10 cellular contexts compared by ENCODE assay signal in the genomic region with DNA sequence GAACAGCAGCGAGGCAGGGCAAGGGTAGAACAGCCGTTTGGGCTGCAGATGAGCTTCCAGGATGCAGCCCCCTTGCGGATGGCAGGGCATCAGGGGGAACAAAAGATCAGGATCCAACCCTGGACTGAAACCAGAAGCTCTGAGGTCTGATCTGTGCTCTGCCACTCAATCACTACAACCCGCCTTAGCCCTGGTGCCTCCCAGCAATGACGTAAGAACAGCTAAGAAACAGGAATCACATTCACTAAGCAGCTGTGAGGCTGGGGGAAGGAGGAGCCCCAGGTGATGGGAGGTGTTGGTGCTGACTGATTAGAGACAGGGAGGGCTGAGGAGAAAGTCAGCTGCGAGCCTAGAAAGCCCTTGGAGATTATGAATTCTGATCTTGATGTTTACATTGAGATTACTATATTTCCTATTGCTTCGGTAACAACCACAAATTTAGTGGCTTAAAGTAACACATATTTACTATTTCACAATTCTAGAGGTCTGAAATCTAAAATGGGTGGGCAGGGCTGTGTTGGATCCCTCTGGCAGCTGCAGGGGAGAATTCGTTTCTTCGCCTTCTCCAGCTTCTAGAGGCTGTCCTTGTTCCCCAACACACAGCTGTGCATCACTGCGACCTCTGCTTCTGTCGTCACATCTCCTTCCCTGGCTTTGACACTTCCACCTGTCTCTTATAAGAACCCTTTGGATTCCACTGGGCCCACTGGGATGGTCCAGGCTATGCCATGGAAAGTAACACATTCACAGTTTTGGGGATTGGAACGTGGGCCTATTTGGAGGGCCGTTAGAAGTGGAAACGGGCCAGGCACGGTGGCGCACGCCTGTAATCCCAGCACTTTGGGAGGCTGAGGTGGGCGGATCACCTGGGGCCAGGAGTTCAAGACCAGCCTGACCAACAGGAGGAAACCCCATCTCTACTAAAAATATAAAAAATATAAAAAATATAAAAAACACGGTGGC. TPM values are rescaled to one million over a fixed set of nuclear protein-coding genes. Genes with fewer than 3 reads are reported as not detected.
A peak's percentile ranks its signal among the peaks of the same experiment; 100 is the strongest.
DNase-seq lines count a peak whose midpoint lies in the region; ATAC-seq, FAIRE-seq and TF ChIP-seq lines count a peak whose summit lies in the region.
"Had no signal": no experiment of that assay in that cellular context is flagged by ENCODE, and none has a peak within 500 bp of the region (broad histone marks: within the 10 kb centered on the region; RNA-seq: fewer than 3 reads in every experiment).

No MANE protein-coding gene starts in this region.

- no peak overlapping the region for H2AK5ac ChIP-seq in H9 (ENCODE audit: insufficient read length, low read length)

- no peak overlapping the region for H3K4me3 ChIP-seq in neutrophil (ENCODE audit: low read depth in 1 of 2, low read length in 1 of 2)
- no peak overlapping the region for H3K4me3 ChIP-seq in kidney (ENCODE audit: low read length in 2 of 2)

- H3K27ac ChIP-seq in H9 (ENCODE audit: insufficient read length, low read depth, low read length) (no peak overlapping the region), neutrophil (peak overlapping the region; percentile 35), kidney (ENCODE audit: low read depth in 2 of 2, low read length in 2 of 2) (no peak overlapping the region)

- WGBS in H9 (ENCODE audit: extremely low coverage, insufficient read length, low lambda C conversion rate), result no CpG with 5 or more reads among the region's 19 CpGs

- H3K36me3 ChIP-seq in neutrophil (no peaks in the 10 kb centered on the region), kidney (ENCODE audit: control insufficient read depth in 1 of 2, insufficient read depth in 2 of 2, low read length in 2 of 2) (no peaks in the 10 kb centered on the region)

- H4K91ac ChIP-seq in H9 (ENCODE audit: insufficient read length, low read depth, low read length), result no peak overlapping the region

- no peak overlapping the region for H3K14ac ChIP-seq in H9 (ENCODE audit: insufficient read depth, low read length)

- no peak overlapping the region for H3K4me3 Mint-ChIP-seq in H9
- no peak overlapping the region for H3K4me3 Mint-ChIP-seq in chondrocyte (ENCODE audit: unreplicated experiment)
- H3K4me3 Mint-ChIP-seq: stimulated activated naive CD8-positive, alpha-beta T cell treated with anti-CD3 and anti-CD28 coated beads, Interleukin-15, amount 100 ng/mL, for 72 hours had no signal

- H3K27me3 ChIP-seq in H9 (ENCODE audit: insufficient read depth, low read length) (no peaks in the 10 kb centered on the region), neutrophil (peaks cover 60% of the 10 kb centered on the region)

- H3K36me3 Mint-ChIP-seq in H9 (ENCODE audit: insufficient read depth in 1 of 3, low read depth in 3 of 3) (no peaks in the 10 kb centered on the region; a peak in 2 of 7 replicates), chondrocyte (ENCODE audit: low read depth) (no peaks in the 10 kb centered on the region)

- DNase-seq in H9 (peak; percentile 93), NCI-H2171 treated with DMSO at 0.1 percent for 48 hours (lab: John Stamatoyannopoulos, UW) (peak; percentile 56), chondrocyte (ENCODE audit: low spot score) (peak; percentile 39), kidney (no peak), EL (no peak), D341Med (ENCODE audit: low spot score) (no peak)
- DNase-seq: SK-N-SH; stimulated activated naive CD8-positive, alpha-beta T cell treated with anti-CD3 and anti-CD28 coated beads, Interleukin-15, amount 100 ng/mL, for 72 hours had no signal

- no peak overlapping the region for H2BK20ac ChIP-seq in H9 (ENCODE audit: low read depth, low read length, poor library complexity, severe bottlenecking)

- TF ChIP-seq CTCF in H9 (conservative IDR thresholded peaks at IDR 0.05), result peak; percentile 26; the same call in 1 of the 3 replicates
- no peak for TF ChIP-seq CTCF in chondrocyte (IDR thresholded peaks at IDR 0.05)
- TF ChIP-seq CTCF in neutrophil (IDR thresholded peaks at IDR 0.05), result no peak
- no peak for TF ChIP-seq CTCF in kidney (IDR thresholded peaks at IDR 0.05; ENCODE audit: borderline replicate concordance, extremely low read depth, insufficient read depth)

- no peak overlapping the region for H2BK12ac ChIP-seq in H9 (ENCODE audit: insufficient read length, low read depth, low read length)

- H3T11ph ChIP-seq in H9 (ENCODE audit: low read length), result no peak overlapping the region

- H3K27ac Mint-ChIP-seq in H9, result peak overlapping the region in 1 of 3 experiments; percentile 29; a peak in 2 of 7 replicates
- no peak overlapping the region for H3K27ac Mint-ChIP-seq in chondrocyte (ENCODE audit: unreplicated experiment)

- H3K79me2 ChIP-seq in H9 (ENCODE audit: insufficient read depth, low read length), result no peaks in the 10 kb centered on the region

- no peaks in the 10 kb centered on the region for H4K20me1 ChIP-seq in H9 (ENCODE audit: control insufficient read depth, insufficient read depth, insufficient read length)

- H4K5ac ChIP-seq in H9 (ENCODE audit: insufficient read length, low read depth, low read length), result no peak overlapping the region

- no peak overlapping the region for H2BK15ac ChIP-seq in H9 (ENCODE audit: low read depth, low read length)

- H3K79me1 ChIP-seq in H9 (ENCODE audit: insufficient read depth, low read depth, low read length, poor library complexity, severe bottlenecking), result no peaks in the 10 kb centered on the region

- H3K4ac ChIP-seq in H9 (ENCODE audit: low read depth, low read length), result no peak overlapping the region

- no peak overlapping the region for H2AFZ ChIP-seq in H9 (ENCODE audit: low read length)

- no peak overlapping the region for H2BK120ac ChIP-seq in H9 (ENCODE audit: low read depth, low read length, poor library complexity, severe bottlenecking)

- H3K9me3 Mint-ChIP-seq in H9 (peaks cover 0 to 3% of the 10 kb centered on the region in 2 experiments; a peak in 1 of 5 replicates), chondrocyte (ENCODE audit: low read depth) (no peaks in the 10 kb centered on the region)
- H3K9me3 Mint-ChIP-seq: stimulated activated naive CD8-positive, alpha-beta T cell treated with anti-CD3 and anti-CD28 coated beads, Interleukin-15, amount 100 ng/mL, for 72 hours had no signal

- no peak overlapping the region for H3K18ac ChIP-seq in H9 (ENCODE audit: insufficient read length, low read depth, low read length)

- H3K56ac ChIP-seq in H9 (ENCODE audit: insufficient read length, low read depth, low read length), result no peak overlapping the region

- intact Hi-C loops in kidney (cut with DNase I), result no loop called here

- H3K23me2 ChIP-seq in H9 (ENCODE audit: insufficient read length, low read depth, low read length, poor library complexity, severe bottlenecking), result no peaks in the 10 kb centered on the region

- H3K4me2 ChIP-seq in H9 (ENCODE audit: insufficient read depth, insufficient read length, low read length), result no peak overlapping the region
- H3K4me2 ChIP-seq: SK-N-SH had no signal

- no peaks in the 10 kb centered on the region for H3K9me3 ChIP-seq in H9 (ENCODE audit: control insufficient read depth, low read depth, low read length)
- no peaks in the 10 kb centered on the region for H3K9me3 ChIP-seq in neutrophil
- no peaks in the 10 kb centered on the region for H3K9me3 ChIP-seq in kidney (ENCODE audit: control insufficient read depth in 1 of 2, low read length in 2 of 2)
- H3K9me3 ChIP-seq: SK-N-SH had no signal

- H3K9ac ChIP-seq in H9 (ENCODE audit: extremely low read depth, insufficient read length, low read length) (no peak overlapping the region), kidney (ENCODE audit: low read length in 2 of 2) (no peak overlapping the region)
- H3K9ac ChIP-seq: SK-N-SH had no signal

- ATAC-seq in HG02970 (IDR thresholded peaks at IDR 0.05; ENCODE audit: low FRiP score, unreplicated experiment), result no peak
- ATAC-seq: stimulated activated naive CD8-positive, alpha-beta T cell treated with anti-CD3 and anti-CD28 coated beads, Interleukin-15, amount 100 ng/mL, for 72 hours had no signal

- H3K27me3 Mint-ChIP-seq in H9 (ENCODE audit: low read depth) (peaks cover 11% of the 10 kb centered on the region), chondrocyte (ENCODE audit: low read depth) (peaks cover 17% of the 10 kb centered on the region)

- no peak overlapping the region for H4K8ac ChIP-seq in H9 (replicated peaks; ENCODE audit: insufficient read length, low read depth, low read length)

- no peak for FAIRE-seq in kidney (lab: Jason Lieb, UNC)

- H3K4me1 Mint-ChIP-seq in H9 (peaks cover 52 to 58% of the 10 kb centered on the region in 2 experiments), chondrocyte (ENCODE audit: low read depth) (peaks cover 9% of the 10 kb centered on the region)

- H3K23ac ChIP-seq in H9 (ENCODE audit: insufficient read length, low read depth, low read length), result no peak overlapping the region

- H2BK5ac ChIP-seq in H9 (ENCODE audit: insufficient read length, low read length), result no peak overlapping the region

- H3K4me1 ChIP-seq in H9 (ENCODE audit: insufficient read depth, low read length) (peaks cover 15% of the 10 kb centered on the region; the same call in 1 of the 2 replicates), neutrophil (ENCODE audit: control insufficient read depth in 1 of 2, insufficient read depth in 1 of 2, low read depth in 1 of 2, low read length in 1 of 2) (peaks cover 3 to 14% of the 10 kb centered on the region in 2 experiments), kidney (ENCODE audit: control insufficient read depth in 1 of 2, insufficient read depth in 1 of 2, low read depth in 1 of 2, low read length in 2 of 2) (peaks cover 0 to 4% of the 10 kb centered on the region in 2 donors)

RNA-seq across cellular contexts. Expression of a gene that starts 6.1 kb away (rescaled TPM):
- total RNA-seq in H9 (2021) (131 and 132 TPM in 2 replicates), chondrocyte (54.7 to 62.1 TPM (median 60.7 TPM) in 3 replicates), kidney (421 TPM)
- 301 TPM for polyA plus RNA-seq in kidney (ENCODE audit: insufficient read depth, low read depth, low replicate concordance)

Comparison
In these comparisons a context has a peak if more than half of its experiments do, and no peak if none do; other contexts are left out.
1. DNase-seq: peak in H9 (single experiment), NCI-H2171 treated with DMSO at 0.1 percent for 48 hours (single experiment) and chondrocyte (single experiment); none in kidney (single experiment), EL (single experiment) and D341Med (single experiment).